1 cellular context compared by ENCODE assay signal in the genomic region with DNA sequence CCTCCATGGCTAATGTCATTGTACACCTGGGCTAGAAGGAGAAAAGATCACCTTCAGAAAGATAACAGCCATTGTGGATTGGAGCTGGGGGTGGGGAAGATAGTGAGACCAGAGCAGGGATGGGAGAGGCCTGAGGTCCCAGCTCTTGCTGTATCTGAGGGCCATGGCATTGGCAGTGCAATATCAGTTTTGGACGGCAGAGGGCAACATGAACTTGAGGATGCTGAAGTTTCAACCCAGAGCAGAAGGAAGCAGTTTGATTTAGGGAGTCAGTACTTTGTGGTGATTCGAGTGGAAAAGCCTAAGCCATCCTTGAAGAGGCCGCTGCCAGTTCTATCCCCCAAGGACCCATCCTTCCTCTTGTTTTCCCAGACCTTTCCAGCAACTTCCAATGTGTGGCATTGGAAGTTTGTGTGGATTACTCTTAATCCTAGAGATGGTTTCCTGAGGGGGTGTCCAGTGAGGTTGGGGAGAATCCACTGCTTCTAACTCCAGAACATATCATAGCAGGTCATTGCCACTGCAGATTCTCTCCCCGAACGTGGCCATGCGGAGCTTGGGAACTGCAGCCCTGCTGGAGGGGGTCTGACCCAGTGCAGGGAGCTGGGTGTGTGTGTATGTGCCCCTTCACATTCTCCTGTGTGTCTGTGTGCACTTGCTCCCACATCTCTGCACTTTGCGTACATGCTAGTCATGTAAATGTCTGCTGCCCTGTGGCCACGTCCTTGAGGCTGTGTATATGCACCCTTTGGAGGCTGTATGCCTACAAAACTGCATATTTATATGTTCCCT.
TF ChIP-seq lines count a peak whose summit lies in the region.

No MANE protein-coding gene starts in this region.

TF ChIP-seq in HEK293, 187 proteins besides CTCF, POLR2A, EP300 and RAD21 (continued from another document):
- TF ChIP-seq, protein P1, sequence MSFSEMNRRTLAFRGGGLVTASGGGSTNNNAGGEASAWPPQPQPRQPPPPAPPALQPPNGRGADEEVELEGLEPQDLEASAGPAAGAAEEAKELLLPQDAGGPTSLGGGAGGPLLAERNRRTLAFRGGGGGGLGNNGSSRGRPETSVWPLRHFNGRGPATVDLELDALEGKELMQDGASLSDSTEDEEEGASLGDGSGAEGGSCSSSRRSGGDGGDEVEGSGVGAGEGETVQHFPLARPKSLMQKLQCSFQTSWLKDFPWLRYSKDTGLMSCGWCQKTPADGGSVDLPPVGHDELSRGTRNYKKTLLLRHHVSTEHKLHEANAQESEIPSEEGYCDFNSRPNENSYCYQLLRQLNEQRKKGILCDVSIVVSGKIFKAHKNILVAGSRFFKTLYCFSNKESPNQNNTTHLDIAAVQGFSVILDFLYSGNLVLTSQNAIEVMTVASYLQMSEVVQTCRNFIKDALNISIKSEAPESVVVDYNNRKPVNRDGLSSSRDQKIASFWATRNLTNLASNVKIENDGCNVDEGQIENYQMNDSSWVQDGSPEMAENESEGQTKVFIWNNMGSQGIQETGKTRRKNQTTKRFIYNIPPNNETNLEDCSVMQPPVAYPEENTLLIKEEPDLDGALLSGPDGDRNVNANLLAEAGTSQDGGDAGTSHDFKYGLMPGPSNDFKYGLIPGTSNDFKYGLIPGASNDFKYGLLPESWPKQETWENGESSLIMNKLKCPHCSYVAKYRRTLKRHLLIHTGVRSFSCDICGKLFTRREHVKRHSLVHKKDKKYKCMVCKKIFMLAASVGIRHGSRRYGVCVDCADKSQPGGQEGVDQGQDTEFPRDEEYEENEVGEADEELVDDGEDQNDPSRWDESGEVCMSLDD (tag by site-specific recombination; IDR thresholded peaks at IDR 0.05) = no peak
- TF ChIP-seq, protein P2, sequence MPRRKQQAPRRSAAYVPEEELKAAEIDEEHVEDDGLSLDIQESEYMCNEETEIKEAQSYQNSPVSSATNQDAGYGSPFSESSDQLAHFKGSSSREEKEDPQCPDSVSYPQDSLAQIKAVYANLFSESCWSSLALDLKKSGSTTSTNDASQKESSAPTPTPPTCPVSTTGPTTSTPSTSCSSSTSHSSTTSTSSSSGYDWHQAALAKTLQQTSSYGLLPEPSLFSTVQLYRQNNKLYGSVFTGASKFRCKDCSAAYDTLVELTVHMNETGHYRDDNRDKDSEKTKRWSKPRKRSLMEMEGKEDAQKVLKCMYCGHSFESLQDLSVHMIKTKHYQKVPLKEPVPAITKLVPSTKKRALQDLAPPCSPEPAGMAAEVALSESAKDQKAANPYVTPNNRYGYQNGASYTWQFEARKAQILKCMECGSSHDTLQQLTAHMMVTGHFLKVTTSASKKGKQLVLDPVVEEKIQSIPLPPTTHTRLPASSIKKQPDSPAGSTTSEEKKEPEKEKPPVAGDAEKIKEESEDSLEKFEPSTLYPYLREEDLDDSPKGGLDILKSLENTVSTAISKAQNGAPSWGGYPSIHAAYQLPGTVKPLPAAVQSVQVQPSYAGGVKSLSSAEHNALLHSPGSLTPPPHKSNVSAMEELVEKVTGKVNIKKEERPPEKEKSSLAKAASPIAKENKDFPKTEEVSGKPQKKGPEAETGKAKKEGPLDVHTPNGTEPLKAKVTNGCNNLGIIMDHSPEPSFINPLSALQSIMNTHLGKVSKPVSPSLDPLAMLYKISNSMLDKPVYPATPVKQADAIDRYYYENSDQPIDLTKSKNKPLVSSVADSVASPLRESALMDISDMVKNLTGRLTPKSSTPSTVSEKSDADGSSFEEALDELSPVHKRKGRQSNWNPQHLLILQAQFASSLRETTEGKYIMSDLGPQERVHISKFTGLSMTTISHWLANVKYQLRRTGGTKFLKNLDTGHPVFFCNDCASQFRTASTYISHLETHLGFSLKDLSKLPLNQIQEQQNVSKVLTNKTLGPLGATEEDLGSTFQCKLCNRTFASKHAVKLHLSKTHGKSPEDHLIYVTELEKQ (tag by site-specific recombination; IDR thresholded peaks at IDR 0.05; ENCODE audit: borderline replicate concordance) = no peak
- TF ChIP-seq, protein P3, sequence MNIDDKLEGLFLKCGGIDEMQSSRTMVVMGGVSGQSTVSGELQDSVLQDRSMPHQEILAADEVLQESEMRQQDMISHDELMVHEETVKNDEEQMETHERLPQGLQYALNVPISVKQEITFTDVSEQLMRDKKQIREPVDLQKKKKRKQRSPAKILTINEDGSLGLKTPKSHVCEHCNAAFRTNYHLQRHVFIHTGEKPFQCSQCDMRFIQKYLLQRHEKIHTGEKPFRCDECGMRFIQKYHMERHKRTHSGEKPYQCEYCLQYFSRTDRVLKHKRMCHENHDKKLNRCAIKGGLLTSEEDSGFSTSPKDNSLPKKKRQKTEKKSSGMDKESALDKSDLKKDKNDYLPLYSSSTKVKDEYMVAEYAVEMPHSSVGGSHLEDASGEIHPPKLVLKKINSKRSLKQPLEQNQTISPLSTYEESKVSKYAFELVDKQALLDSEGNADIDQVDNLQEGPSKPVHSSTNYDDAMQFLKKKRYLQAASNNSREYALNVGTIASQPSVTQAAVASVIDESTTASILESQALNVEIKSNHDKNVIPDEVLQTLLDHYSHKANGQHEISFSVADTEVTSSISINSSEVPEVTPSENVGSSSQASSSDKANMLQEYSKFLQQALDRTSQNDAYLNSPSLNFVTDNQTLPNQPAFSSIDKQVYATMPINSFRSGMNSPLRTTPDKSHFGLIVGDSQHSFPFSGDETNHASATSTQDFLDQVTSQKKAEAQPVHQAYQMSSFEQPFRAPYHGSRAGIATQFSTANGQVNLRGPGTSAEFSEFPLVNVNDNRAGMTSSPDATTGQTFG (tag by site-specific recombination; IDR thresholded peaks at IDR 0.05; ENCODE audit: borderline replicate concordance) = no peak
- no peak for TF ChIP-seq ZNF785 (tag by site-specific recombination; IDR thresholded peaks at IDR 0.05)
- no peak for TF ChIP-seq ZSCAN30 (tag by site-specific recombination; IDR thresholded peaks at IDR 0.05)
- TF ChIP-seq ZNF114 (tag by site-specific recombination; IDR thresholded peaks at IDR 0.05) = no peak
- no peak for TF ChIP-seq KLF8 (tag by site-specific recombination; IDR thresholded peaks at IDR 0.05)
- TF ChIP-seq OSR2 (tag by site-specific recombination; IDR thresholded peaks at IDR 0.05) = no peak
- TF ChIP-seq, protein P4, sequence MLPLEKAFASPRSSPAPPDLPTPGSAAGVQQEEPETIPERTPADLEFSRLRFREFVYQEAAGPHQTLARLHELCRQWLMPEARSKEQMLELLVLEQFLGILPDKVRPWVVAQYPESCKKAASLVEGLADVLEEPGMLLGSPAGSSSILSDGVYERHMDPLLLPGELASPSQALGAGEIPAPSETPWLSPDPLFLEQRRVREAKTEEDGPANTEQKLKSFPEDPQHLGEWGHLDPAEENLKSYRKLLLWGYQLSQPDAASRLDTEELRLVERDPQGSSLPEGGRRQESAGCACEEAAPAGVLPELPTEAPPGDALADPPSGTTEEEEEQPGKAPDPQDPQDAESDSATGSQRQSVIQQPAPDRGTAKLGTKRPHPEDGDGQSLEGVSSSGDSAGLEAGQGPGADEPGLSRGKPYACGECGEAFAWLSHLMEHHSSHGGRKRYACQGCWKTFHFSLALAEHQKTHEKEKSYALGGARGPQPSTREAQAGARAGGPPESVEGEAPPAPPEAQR (tag by site-specific recombination; IDR thresholded peaks at IDR 0.05) = no peak
- TF ChIP-seq ZNF175 (tag by site-specific recombination; IDR thresholded peaks at IDR 0.05) = no peak
- TF ChIP-seq MZF1 (tag by site-specific recombination; IDR thresholded peaks at IDR 0.05; ENCODE audit: borderline replicate concordance) = no peak
- TF ChIP-seq ZNF140 (tag by site-specific recombination; IDR thresholded peaks at IDR 0.05) = no peak
- no peak for TF ChIP-seq ZNF747 (tag by site-specific recombination; IDR thresholded peaks at IDR 0.05)
- no peak for TF ChIP-seq ZFP37 (tag by site-specific recombination; IDR thresholded peaks at IDR 0.05)
- no peak for TF ChIP-seq ZNF10 (tag by site-specific recombination; IDR thresholded peaks at IDR 0.05)
